Comparison of ENCODE assay signal across 1 cellular context in the genomic region with DNA sequence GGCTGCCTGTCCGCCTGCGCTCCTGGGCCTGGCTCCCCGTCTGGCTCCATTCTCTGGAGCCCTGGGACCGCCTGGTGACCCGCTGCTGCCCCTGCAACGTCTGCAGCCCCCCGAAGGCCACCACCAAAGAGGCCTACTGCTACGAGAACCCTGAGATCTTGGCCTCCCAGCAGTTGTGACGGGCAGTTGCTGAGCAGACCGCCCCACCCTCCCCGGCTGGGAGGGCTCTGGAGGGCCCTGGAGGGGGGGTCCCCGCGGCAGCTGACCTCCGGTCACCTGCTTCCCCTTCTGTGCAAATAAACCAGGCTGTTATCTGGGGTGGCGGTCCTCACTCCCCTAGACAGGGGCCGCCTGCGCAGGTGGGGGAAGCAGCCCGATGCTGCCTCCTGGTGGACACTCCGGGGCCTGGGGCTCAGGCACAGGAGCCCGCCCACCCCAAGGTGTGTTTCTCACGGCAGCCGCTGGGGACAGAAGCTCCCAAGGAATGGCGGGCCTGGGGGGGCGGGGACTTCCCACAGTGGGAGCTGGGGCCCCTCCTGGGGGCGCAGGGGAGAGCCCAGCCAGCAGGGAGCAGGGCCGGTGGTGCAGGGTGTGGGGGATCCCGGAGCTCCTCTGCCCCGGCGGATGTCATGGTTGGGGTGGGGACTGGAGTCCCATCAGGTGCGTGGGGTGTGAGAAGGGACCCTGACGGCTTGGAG.
TF ChIP-seq lines count a peak whose summit lies in the region.

No MANE protein-coding gene starts in this region.

TF ChIP-seq in K562, 482 proteins besides CTCF, POLR2A, EP300 and RAD21 (continued from another document and continues in another):
- peak in 1 of 2 experiments; percentile 79; a peak in 3 of 4 replicates for TF ChIP-seq RCOR1 (IDR thresholded peaks at IDR 0.05; ENCODE audit: borderline replicate concordance in 1 of 2, low read depth in 2 of 2, low read length in 2 of 2)
- TF ChIP-seq, protein P1, sequence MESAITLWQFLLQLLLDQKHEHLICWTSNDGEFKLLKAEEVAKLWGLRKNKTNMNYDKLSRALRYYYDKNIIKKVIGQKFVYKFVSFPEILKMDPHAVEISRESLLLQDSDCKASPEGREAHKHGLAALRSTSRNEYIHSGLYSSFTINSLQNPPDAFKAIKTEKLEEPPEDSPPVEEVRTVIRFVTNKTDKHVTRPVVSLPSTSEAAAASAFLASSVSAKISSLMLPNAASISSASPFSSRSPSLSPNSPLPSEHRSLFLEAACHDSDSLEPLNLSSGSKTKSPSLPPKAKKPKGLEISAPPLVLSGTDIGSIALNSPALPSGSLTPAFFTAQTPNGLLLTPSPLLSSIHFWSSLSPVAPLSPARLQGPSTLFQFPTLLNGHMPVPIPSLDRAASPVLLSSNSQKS (CRISPR knock-in tag; IDR thresholded peaks at IDR 0.05) = no peak
- peak; percentile 53 to 62; a peak in 3 of 4 replicates for TF ChIP-seq TRIM24 (IDR thresholded peaks at IDR 0.05)
- TF ChIP-seq, protein P2, sequence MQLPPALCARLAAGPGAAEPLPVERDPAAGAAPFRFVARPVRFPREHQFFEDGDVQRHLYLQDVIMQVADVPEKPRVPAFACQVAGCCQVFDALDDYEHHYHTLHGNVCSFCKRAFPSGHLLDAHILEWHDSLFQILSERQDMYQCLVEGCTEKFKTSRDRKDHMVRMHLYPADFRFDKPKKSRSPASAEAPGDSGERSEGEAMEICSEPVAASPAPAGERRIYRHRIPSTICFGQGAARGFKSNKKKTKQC (CRISPR knock-in tag; IDR thresholded peaks at IDR 0.05) = peak; percentile 57; the same call in 1 of the 2 replicates
- peak; percentile 70; the same call in 1 of the 2 replicates for TF ChIP-seq GATAD2A (IDR thresholded peaks at IDR 0.05)
- TF ChIP-seq, protein P3, sequence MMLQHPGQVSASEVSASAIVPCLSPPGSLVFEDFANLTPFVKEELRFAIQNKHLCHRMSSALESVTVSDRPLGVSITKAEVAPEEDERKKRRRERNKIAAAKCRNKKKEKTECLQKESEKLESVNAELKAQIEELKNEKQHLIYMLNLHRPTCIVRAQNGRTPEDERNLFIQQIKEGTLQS (IDR thresholded peaks at IDR 0.05) = no peak
- TF ChIP-seq, protein P3 (CRISPR knock-in tag; conservative IDR thresholded peaks at IDR 0.05) = peak; percentile 71; the same call in 1 of the 2 replicates
- TF ChIP-seq DMBX1 (CRISPR knock-in tag; IDR thresholded peaks at IDR 0.05; ENCODE audit: borderline replicate concordance) = no peak
- 0 out of 4 replicates have a peak, but pooled peaks of 1 of the 2 experiments have one; percentile 39 for TF ChIP-seq ETV6 (IDR thresholded peaks at IDR 0.05; ENCODE audit: borderline replicate concordance in 1 of 2, low read depth in 2 of 2, low read length in 1 of 2)
- TF ChIP-seq ETV6 (CRISPR knock-in tag; IDR thresholded peaks at IDR 0.05; ENCODE audit: borderline replicate concordance) = no peak
- TF ChIP-seq, protein P4, sequence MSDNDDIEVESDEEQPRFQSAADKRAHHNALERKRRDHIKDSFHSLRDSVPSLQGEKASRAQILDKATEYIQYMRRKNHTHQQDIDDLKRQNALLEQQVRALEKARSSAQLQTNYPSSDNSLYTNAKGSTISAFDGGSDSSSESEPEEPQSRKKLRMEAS (CRISPR knock-in tag; IDR thresholded peaks at IDR 0.05) = peak; percentile 75
- no peak for TF ChIP-seq HDAC6 (IDR thresholded peaks at IDR 0.05; ENCODE audit: low read depth, low read length)
- TF ChIP-seq ZNF583 (CRISPR knock-in tag; IDR thresholded peaks at IDR 0.05) = no peak
- peak; percentile 88; the same call in 1 of the 2 replicates for TF ChIP-seq FOXP1 (CRISPR knock-in tag; IDR thresholded peaks at IDR 0.05)
- peak; percentile 84 for TF ChIP-seq CTBP1 (IDR thresholded peaks at IDR 0.05; ENCODE audit: borderline replicate concordance)
- peak; percentile 78 for TF ChIP-seq LCOR (CRISPR knock-in tag; IDR thresholded peaks at IDR 0.05)
- peak; percentile 70; the same call in 1 of the 2 replicates for TF ChIP-seq SAFB (IDR thresholded peaks at IDR 0.05; ENCODE audit: borderline replicate concordance, low read depth, low read length)
- TF ChIP-seq TGIF2 (CRISPR knock-in tag; IDR thresholded peaks at IDR 0.05) = no peak
- TF ChIP-seq FOXA1 (IDR thresholded peaks at IDR 0.05; ENCODE audit: borderline replicate concordance) = peak; percentile 61; the same call in 1 of the 2 replicates
- TF ChIP-seq, protein P5, sequence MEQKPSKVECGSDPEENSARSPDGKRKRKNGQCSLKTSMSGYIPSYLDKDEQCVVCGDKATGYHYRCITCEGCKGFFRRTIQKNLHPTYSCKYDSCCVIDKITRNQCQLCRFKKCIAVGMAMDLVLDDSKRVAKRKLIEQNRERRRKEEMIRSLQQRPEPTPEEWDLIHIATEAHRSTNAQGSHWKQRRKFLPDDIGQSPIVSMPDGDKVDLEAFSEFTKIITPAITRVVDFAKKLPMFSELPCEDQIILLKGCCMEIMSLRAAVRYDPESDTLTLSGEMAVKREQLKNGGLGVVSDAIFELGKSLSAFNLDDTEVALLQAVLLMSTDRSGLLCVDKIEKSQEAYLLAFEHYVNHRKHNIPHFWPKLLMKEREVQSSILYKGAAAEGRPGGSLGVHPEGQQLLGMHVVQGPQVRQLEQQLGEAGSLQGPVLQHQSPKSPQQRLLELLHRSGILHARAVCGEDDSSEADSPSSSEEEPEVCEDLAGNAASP (IDR thresholded peaks at IDR 0.05) = no peak
- TF ChIP-seq, protein P6, sequence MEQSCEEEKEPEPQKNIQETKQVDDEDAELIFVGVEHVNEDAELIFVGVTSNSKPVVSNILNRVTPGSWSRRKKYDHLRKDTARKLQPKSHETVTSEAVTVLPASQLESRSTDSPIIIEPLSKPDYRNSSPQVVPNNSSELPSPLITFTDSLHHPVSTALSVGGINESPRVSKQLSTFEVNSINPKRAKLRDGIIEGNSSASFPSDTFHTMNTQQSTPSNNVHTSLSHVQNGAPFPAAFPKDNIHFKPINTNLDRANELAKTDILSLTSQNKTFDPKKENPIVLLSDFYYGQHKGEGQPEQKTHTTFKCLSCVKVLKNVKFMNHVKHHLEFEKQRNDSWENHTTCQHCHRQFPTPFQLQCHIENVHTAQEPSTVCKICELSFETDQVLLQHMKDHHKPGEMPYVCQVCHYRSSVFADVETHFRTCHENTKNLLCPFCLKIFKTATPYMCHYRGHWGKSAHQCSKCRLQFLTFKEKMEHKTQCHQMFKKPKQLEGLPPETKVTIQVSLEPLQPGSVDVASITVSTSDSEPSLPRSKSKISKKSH (CRISPR knock-in tag; IDR thresholded peaks at IDR 0.05) = no peak
- TF ChIP-seq MAZ (CRISPR knock-in tag; conservative IDR thresholded peaks at IDR 0.05 in 1 of 2, IDR thresholded peaks at IDR 0.05 in 1 of 2) = peak; percentile 97 to 99
- TF ChIP-seq MTA3 (IDR thresholded peaks at IDR 0.05; ENCODE audit: borderline replicate concordance) = peak; percentile 77
- TF ChIP-seq ATF7 (IDR thresholded peaks at IDR 0.05) = peak; percentile 82; the same call in 1 of the 2 replicates
- no peak for TF ChIP-seq MAFG (tag; conservative IDR thresholded peaks at IDR 0.05)
- TF ChIP-seq GTF2A2 (tag; IDR thresholded peaks at IDR 0.05) = no peak
- peak; percentile 97 to 99 for TF ChIP-seq FOXA3 (CRISPR knock-in tag; conservative IDR thresholded peaks at IDR 0.05 in 1 of 2, IDR thresholded peaks at IDR 0.05 in 1 of 2)
- TF ChIP-seq, protein P7, sequence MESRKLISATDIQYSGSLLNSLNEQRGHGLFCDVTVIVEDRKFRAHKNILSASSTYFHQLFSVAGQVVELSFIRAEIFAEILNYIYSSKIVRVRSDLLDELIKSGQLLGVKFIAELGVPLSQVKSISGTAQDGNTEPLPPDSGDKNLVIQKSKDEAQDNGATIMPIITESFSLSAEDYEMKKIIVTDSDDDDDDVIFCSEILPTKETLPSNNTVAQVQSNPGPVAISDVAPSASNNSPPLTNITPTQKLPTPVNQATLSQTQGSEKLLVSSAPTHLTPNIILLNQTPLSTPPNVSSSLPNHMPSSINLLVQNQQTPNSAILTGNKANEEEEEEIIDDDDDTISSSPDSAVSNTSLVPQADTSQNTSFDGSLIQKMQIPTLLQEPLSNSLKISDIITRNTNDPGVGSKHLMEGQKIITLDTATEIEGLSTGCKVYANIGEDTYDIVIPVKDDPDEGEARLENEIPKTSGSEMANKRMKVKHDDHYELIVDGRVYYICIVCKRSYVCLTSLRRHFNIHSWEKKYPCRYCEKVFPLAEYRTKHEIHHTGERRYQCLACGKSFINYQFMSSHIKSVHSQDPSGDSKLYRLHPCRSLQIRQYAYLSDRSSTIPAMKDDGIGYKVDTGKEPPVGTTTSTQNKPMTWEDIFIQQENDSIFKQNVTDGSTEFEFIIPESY (CRISPR knock-in tag; IDR thresholded peaks at IDR 0.05) = peak; percentile 85
- no peak for TF ChIP-seq ZNF41 (CRISPR knock-in tag; conservative IDR thresholded peaks at IDR 0.05)
- no peak for TF ChIP-seq E2F3 (CRISPR knock-in tag; IDR thresholded peaks at IDR 0.05)
- TF ChIP-seq MEIS2 (IDR thresholded peaks at IDR 0.05; ENCODE audit: partially characterized antibody) = peak; percentile 59
- peak; percentile 39; the same call in 1 of the 2 replicates for TF ChIP-seq CBX1 (IDR thresholded peaks at IDR 0.05; ENCODE audit: low read depth)
- TF ChIP-seq, protein P8, sequence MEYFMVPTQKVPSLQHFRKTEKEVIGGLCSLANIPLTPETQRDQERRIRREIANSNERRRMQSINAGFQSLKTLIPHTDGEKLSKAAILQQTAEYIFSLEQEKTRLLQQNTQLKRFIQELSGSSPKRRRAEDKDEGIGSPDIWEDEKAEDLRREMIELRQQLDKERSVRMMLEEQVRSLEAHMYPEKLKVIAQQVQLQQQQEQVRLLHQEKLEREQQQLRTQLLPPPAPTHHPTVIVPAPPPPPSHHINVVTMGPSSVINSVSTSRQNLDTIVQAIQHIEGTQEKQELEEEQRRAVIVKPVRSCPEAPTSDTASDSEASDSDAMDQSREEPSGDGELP (CRISPR knock-in tag; IDR thresholded peaks at IDR 0.05; ENCODE audit: borderline replicate concordance) = peak; percentile 97
- TF ChIP-seq PRPF4 (IDR thresholded peaks at IDR 0.05; ENCODE audit: insufficient read depth, low read depth, low read length, poor library complexity, severe bottlenecking) = no peak
- no peak for TF ChIP-seq ZFP30 (CRISPR knock-in tag; IDR thresholded peaks at IDR 0.05; ENCODE audit: borderline replicate concordance)
- TF ChIP-seq CCNT2 (IDR thresholded peaks at IDR 0.05; ENCODE audit: borderline replicate concordance, extremely low read depth, insufficient read length, low read depth, low read length) = peak; percentile 80
- no peak for TF ChIP-seq ZNF316 (IDR thresholded peaks at IDR 0.05)
- TF ChIP-seq CREBBP (IDR thresholded peaks at IDR 0.05; ENCODE audit: low read depth, low read length) = no peak
- TF ChIP-seq CREM (IDR thresholded peaks at IDR 0.05; ENCODE audit: low read depth) = peak; percentile 61; the same call in 1 of the 2 replicates
- TF ChIP-seq ZBTB17 (CRISPR knock-in tag; IDR thresholded peaks at IDR 0.05) = 0 out of 2 replicates have a peak, but pooled peaks have one; percentile 13
- TF ChIP-seq ZNF75A (CRISPR knock-in tag; IDR thresholded peaks at IDR 0.05) = no peak
- no peak for TF ChIP-seq SRSF9 (IDR thresholded peaks at IDR 0.05; ENCODE audit: borderline replicate concordance, low read depth, low read length)
- TF ChIP-seq ZNF589 (CRISPR knock-in tag; IDR thresholded peaks at IDR 0.05; ENCODE audit: low read depth) = no peak
- peak; percentile 76 for TF ChIP-seq TAL1 (IDR thresholded peaks at IDR 0.05)
- TF ChIP-seq RB1 (IDR thresholded peaks at IDR 0.05; ENCODE audit: low read depth) = peak; percentile 96
- TF ChIP-seq L3MBTL2 (IDR thresholded peaks at IDR 0.05) = peak; percentile 71
- TF ChIP-seq CC2D1A (IDR thresholded peaks at IDR 0.05) = peak; percentile 72; the same call in 1 of the 2 replicates
- TF ChIP-seq, protein P9, sequence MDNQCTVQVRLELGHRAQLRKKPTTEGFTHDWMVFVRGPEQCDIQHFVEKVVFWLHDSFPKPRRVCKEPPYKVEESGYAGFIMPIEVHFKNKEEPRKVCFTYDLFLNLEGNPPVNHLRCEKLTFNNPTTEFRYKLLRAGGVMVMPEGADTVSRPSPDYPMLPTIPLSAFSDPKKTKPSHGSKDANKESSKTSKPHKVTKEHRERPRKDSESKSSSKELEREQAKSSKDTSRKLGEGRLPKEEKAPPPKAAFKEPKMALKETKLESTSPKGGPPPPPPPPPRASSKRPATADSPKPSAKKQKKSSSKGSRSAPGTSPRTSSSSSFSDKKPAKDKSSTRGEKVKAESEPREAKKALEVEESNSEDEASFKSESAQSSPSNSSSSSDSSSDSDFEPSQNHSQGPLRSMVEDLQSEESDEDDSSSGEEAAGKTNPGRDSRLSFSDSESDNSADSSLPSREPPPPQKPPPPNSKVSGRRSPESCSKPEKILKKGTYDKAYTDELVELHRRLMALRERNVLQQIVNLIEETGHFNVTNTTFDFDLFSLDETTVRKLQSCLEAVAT (IDR thresholded peaks at IDR 0.05) = peak in 1 of 2 experiments; percentile 70; a peak in 1 of 4 replicates
- peak; percentile 91 for TF ChIP-seq TCF3 (CRISPR knock-in tag; IDR thresholded peaks at IDR 0.05)
- TF ChIP-seq ELF1 (tag; IDR thresholded peaks at IDR 0.05) = no peak
- no peak for TF ChIP-seq MBD2 (IDR thresholded peaks at IDR 0.05; ENCODE audit: borderline replicate concordance, low read depth)
- TF ChIP-seq KLF6 (CRISPR knock-in tag; IDR thresholded peaks at IDR 0.05; ENCODE audit: borderline replicate concordance) = peak; percentile 13; the same call in 1 of the 2 replicates
- TF ChIP-seq, protein P10, sequence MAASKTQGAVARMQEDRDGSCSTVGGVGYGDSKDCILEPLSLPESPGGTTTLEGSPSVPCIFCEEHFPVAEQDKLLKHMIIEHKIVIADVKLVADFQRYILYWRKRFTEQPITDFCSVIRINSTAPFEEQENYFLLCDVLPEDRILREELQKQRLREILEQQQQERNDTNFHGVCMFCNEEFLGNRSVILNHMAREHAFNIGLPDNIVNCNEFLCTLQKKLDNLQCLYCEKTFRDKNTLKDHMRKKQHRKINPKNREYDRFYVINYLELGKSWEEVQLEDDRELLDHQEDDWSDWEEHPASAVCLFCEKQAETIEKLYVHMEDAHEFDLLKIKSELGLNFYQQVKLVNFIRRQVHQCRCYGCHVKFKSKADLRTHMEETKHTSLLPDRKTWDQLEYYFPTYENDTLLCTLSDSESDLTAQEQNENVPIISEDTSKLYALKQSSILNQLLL (CRISPR knock-in tag; IDR thresholded peaks at IDR 0.05; ENCODE audit: borderline replicate concordance) = no peak
- TF ChIP-seq ATF1 (CRISPR knock-in tag; IDR thresholded peaks at IDR 0.05) = no peak
- TF ChIP-seq ATF1 (tag; IDR thresholded peaks at IDR 0.05) = peak; percentile 72
- TF ChIP-seq SMARCA5 (IDR thresholded peaks at IDR 0.05) = peak; percentile 16; the same call in 1 of the 2 replicates
- TF ChIP-seq NFXL1 (CRISPR knock-in tag; IDR thresholded peaks at IDR 0.05) = no peak
- peak; percentile 44 to 73; a peak in 1 of 4 replicates for TF ChIP-seq SIN3A (IDR thresholded peaks at IDR 0.05; ENCODE audit: borderline replicate concordance in 2 of 2, control insufficient read depth in 1 of 2, low read depth in 2 of 2, low read length in 2 of 2)
